In genomic region chr14:98133806-98134205, GRCh38 we compare ENCODE assay signal across 34 cellular contexts.
"Had no signal": no experiment of that assay in that cellular context is flagged by ENCODE, and none has a peak within 500 bp of the region (broad histone marks: within the 10 kb centered on the region; RNA-seq: fewer than 3 reads in every experiment).

No MANE protein-coding gene starts in this region.

- H3K9me3 Mint-ChIP-seq: activated CD4-positive, alpha-beta memory T cell treated with anti-CD3 and anti-CD28 coated beads, Interleukin-2, amount 10 ng/mL, durations not matched to agents 7 days and 5 days; activated CD4-positive, alpha-beta T cell treated with anti-CD3 and anti-CD28 coated beads, Interleukin-2, amount 10 ng/mL, durations not matched to agents 24 days and 14 days; activated naive CD4-positive, alpha-beta T cell treated with anti-CD3 and anti-CD28 coated beads, Interleukin-2, amount 10 ng/mL, durations not matched to agents 7 days and 5 days; activated naive CD8-positive, alpha-beta T cell treated with anti-CD3 and anti-CD28 coated beads, Interleukin-2, amount 50 U/mL, for 24 hours; activated T-cell treated with anti-CD3 and anti-CD28 coated beads, Interleukin-2, amount 50 U/mL, for 24 hours; central memory CD8-positive, alpha-beta T cell; dendritic cell treated with granulocyte-macrophage colony-stimulating factor and Interleukin-4, amounts not matched to agents 40 ng/mL and 50 ng/mL, for 4 days; neural crest cell; stimulated activated naive B cell treated with anti-CD40 and anti-IgM and Interleukin-4, amounts not matched to agents 10 μg/mL and 1 μg/mL and 100 μg/mL, for 72 hours had no signal

- H3K4me3 Mint-ChIP-seq: activated CD4-positive, alpha-beta memory T cell treated with anti-CD3 and anti-CD28 coated beads, Interleukin-2, amount 10 ng/mL, durations not matched to agents 7 days and 5 days; activated CD4-positive, alpha-beta T cell treated with anti-CD3 and anti-CD28 coated beads, Interleukin-2, amount 10 ng/mL, durations not matched to agents 24 days and 14 days; activated naive CD4-positive, alpha-beta T cell treated with anti-CD3 and anti-CD28 coated beads, Interleukin-2, amount 10 ng/mL, durations not matched to agents 7 days and 5 days; activated naive CD8-positive, alpha-beta T cell treated with anti-CD3 and anti-CD28 coated beads, Interleukin-2, amount 50 U/mL, for 24 hours; activated T-cell treated with anti-CD3 and anti-CD28 coated beads, Interleukin-2, amount 50 U/mL, for 24 hours; central memory CD8-positive, alpha-beta T cell; dendritic cell treated with granulocyte-macrophage colony-stimulating factor and Interleukin-4, amounts not matched to agents 40 ng/mL and 50 ng/mL, for 4 days; neural crest cell; stimulated activated naive B cell treated with anti-CD40 and anti-IgM and Interleukin-4, amounts not matched to agents 10 μg/mL and 1 μg/mL and 100 μg/mL, for 72 hours; T-helper 17 cell had no signal

- H3K36me3 Mint-ChIP-seq: activated naive CD4-positive, alpha-beta T cell treated with anti-CD3 and anti-CD28 coated beads, Interleukin-2, amount 10 ng/mL, durations not matched to agents 7 days and 5 days; stimulated activated naive B cell treated with anti-CD40 and anti-IgM and Interleukin-4, amounts not matched to agents 10 μg/mL and 1 μg/mL and 100 μg/mL, for 72 hours had no signal

- DNase-seq: activated CD4-positive, alpha-beta memory T cell treated with anti-CD3 and anti-CD28 coated beads, Interleukin-2, amount 10 ng/mL, durations not matched to agents 7 days and 5 days; activated CD4-positive, alpha-beta T cell treated with anti-CD3 and anti-CD28 coated beads, Interleukin-2, amount 10 ng/mL, durations not matched to agents 24 days and 14 days; activated CD4-positive, CD25-positive, alpha-beta regulatory T cell treated with anti-CD3 and anti-CD28 coated beads, Interleukin-2, amount 50 U/mL, for 72 hours; activated CD8-positive, alpha-beta memory T cell treated with anti-CD3 and anti-CD28 coated beads, Interleukin-2, amount 50 U/mL, for 48 hours; activated gamma-delta T cell; activated naive CD4-positive, alpha-beta T cell treated with anti-CD3 and anti-CD28 coated beads, Interleukin-2, amount 10 ng/mL, durations not matched to agents 7 days and 5 days; activated naive CD8-positive, alpha-beta T cell treated with anti-CD3 and anti-CD28 coated beads, Interleukin-2, amount 50 U/mL, for 24 hours; activated T-cell treated with anti-CD3 and anti-CD28 coated beads, Interleukin-2, amount 50 U/mL, for 24 hours; amygdala; effector CD4-positive, alpha-beta T cell; esophagus squamous epithelium; gastrocnemius medialis; glutamatergic neuron; left ventricle myocardium inferior; mesendoderm; mucosa of descending colon; nucleus accumbens; pancreas; retina; sigmoid colon; small intestine; stimulated activated CD4-positive, alpha-beta T cell treated with anti-CD3 and anti-CD28 coated beads, Interleukin-4, amount 100 ng/mL, for 4 hours; stimulated activated CD8-positive, alpha-beta memory T cell treated with anti-CD3 and anti-CD28 coated beads, Interleukin-4, amount 100 ng/mL, for 48 hours; stimulated activated naive B cell treated with anti-CD40 and anti-IgM and Interleukin-4, amounts not matched to agents 10 μg/mL and 1 μg/mL and 100 μg/mL, for 72 hours; stomach; T-helper 17 cell; T1000; thyroid gland; upper lobe of left lung had no signal

- ATAC-seq: activated naive CD8-positive, alpha-beta T cell treated with anti-CD3 and anti-CD28 coated beads, Interleukin-2, amount 50 U/mL, for 24 hours; gastrocnemius medialis; mucosa of descending colon; pancreas; stimulated activated naive B cell treated with anti-CD40 and anti-IgM and Interleukin-4, amounts not matched to agents 10 μg/mL and 1 μg/mL and 100 μg/mL, for 72 hours; T-helper 17 cell had no signal

- H3K4me3 ChIP-seq: esophagus squamous epithelium, gastrocnemius medialis, left ventricle myocardium inferior, lung, mucosa of descending colon, pancreas, prostate gland, sigmoid colon, stomach, thyroid gland, upper lobe of left lung had no signal

- H3K27me3 Mint-ChIP-seq: activated CD4-positive, alpha-beta memory T cell treated with anti-CD3 and anti-CD28 coated beads, Interleukin-2, amount 10 ng/mL, durations not matched to agents 7 days and 5 days; activated CD4-positive, alpha-beta T cell treated with anti-CD3 and anti-CD28 coated beads, Interleukin-2, amount 10 ng/mL, durations not matched to agents 24 days and 14 days; activated naive CD4-positive, alpha-beta T cell treated with anti-CD3 and anti-CD28 coated beads, Interleukin-2, amount 10 ng/mL, durations not matched to agents 7 days and 5 days; activated naive CD8-positive, alpha-beta T cell treated with anti-CD3 and anti-CD28 coated beads, Interleukin-2, amount 50 U/mL, for 24 hours; activated T-cell treated with anti-CD3 and anti-CD28 coated beads, Interleukin-2, amount 50 U/mL, for 24 hours; central memory CD8-positive, alpha-beta T cell; T-helper 17 cell had no signal

- H3K27ac Mint-ChIP-seq: activated CD4-positive, alpha-beta memory T cell treated with anti-CD3 and anti-CD28 coated beads, Interleukin-2, amount 10 ng/mL, durations not matched to agents 7 days and 5 days; activated CD4-positive, alpha-beta T cell treated with anti-CD3 and anti-CD28 coated beads, Interleukin-2, amount 10 ng/mL, durations not matched to agents 24 days and 14 days; activated naive CD4-positive, alpha-beta T cell treated with anti-CD3 and anti-CD28 coated beads, Interleukin-2, amount 10 ng/mL, durations not matched to agents 7 days and 5 days; activated naive CD8-positive, alpha-beta T cell treated with anti-CD3 and anti-CD28 coated beads, Interleukin-2, amount 50 U/mL, for 24 hours; activated T-cell treated with anti-CD3 and anti-CD28 coated beads, Interleukin-2, amount 50 U/mL, for 24 hours; dendritic cell treated with granulocyte-macrophage colony-stimulating factor and Interleukin-4, amounts not matched to agents 40 ng/mL and 50 ng/mL, for 4 days; stimulated activated naive B cell treated with anti-CD40 and anti-IgM and Interleukin-4, amounts not matched to agents 10 μg/mL and 1 μg/mL and 100 μg/mL, for 72 hours; T-helper 17 cell had no signal
